In genomic region chr18:63320690-63321265, GRCh38 we compare ENCODE assay signal across 8 cellular contexts. TPM values are rescaled to one million over a fixed set of nuclear protein-coding genes. Genes with fewer than 3 reads are reported as not detected.
A peak's percentile ranks its signal among the peaks of the same experiment; 100 is the strongest.
DNase-seq lines count a peak whose midpoint lies in the region; ATAC-seq, FAIRE-seq and TF ChIP-seq lines count a peak whose summit lies in the region.

No MANE protein-coding gene starts in this region.

- intact Hi-C loops in GM12878 (cut with micrococcal nuclease; ENCODE audit: unreplicated experiment), result loop anchor here (5.0 to 10.0 kb wide), 3 partner anchors 102 to 606 kb away; partner anchors contain the start of genes PHLPP1 and VPS4B

- in situ Hi-C loops in GM12878 (cut with MboI), result loop anchor here (5.0 kb wide), 1 partner anchor 303 kb away; no protein-coding TSS in a partner anchor

- H3K27me3 ChIP-seq in GM12878 (replicated peaks in 1 of 2; ENCODE audit: control insufficient read depth in 2 of 2, insufficient read depth in 2 of 2, low read length in 1 of 2), result no peaks in the 10 kb centered on the region

- peak overlapping the region; percentile 54 for H3K4me3 ChIP-seq in GM12878

- peaks cover 51% of the 10 kb centered on the region for H3K79me2 ChIP-seq in GM12878 (ENCODE audit: control insufficient read depth, insufficient read depth, low read length)

- peak; percentile 76 for TF ChIP-seq POLR2A in GM12878 (IDR thresholded peaks at IDR 0.05; ENCODE audit: low read depth, low read length)

- CTCF ChIA-PET in GM12878 (lab: Yijun Ruan, JAX), result interaction anchor here (0.9 to 7.3 kb wide), 7 partner anchors 118 to 304 kb away, joined by 3 to 123 read pairs (median 70); no protein-coding TSS in a partner anchor

- H2AFZ ChIP-seq in GM12878 (ENCODE audit: control insufficient read depth, low read depth, low read length), result peak overlapping the region; percentile 15; the same call in 1 of the 2 replicates

- H3K4me1 ChIP-seq in GM12878 (ENCODE audit: control insufficient read depth, insufficient read depth, low read length), result peaks cover 20% of the 10 kb centered on the region

- peak; percentile 12; the same call in 1 of the 2 replicates for TF ChIP-seq RAD21 in GM12878 (IDR thresholded peaks at IDR 0.05; ENCODE audit: insufficient read depth, low read depth, low read length)

- H3K9ac ChIP-seq in GM12878 (ENCODE audit: control insufficient read depth, insufficient read depth, low read length), result peak overlapping the region; percentile 70

- TF ChIP-seq EP300 in GM12878 (IDR thresholded peaks at IDR 0.05; ENCODE audit: borderline replicate concordance in 1 of 2, control insufficient read depth in 1 of 2, low read depth in 2 of 2, low read length in 2 of 2), result no peak

- H4K20me1 ChIP-seq in GM12878 (ENCODE audit: control insufficient read depth, insufficient read depth), result no peaks in the 10 kb centered on the region

- BruUV-seq in GM12878 (replicated peaks; lab: Mats Ljungman, UMichigan), result TSS peak; percentile 18

- POLR2A ChIA-PET in GM12878 (lab: Charles Lee), result interaction anchor here (0.8 kb wide), 1 partner anchor 158 kb away, joined by 5 read pairs; no protein-coding TSS in a partner anchor

- 5% methylated on average over 33 of the region's 33 CpGs for WGBS in GM12878 (ENCODE audit: insufficient coverage, insufficient replicate concordance, low lambda C conversion rate, missing lambda C conversion rate)

- no peak for FAIRE-seq in GM12878 (lab: Jason Lieb, UNC)

- peak; percentile 27 for ATAC-seq in GM12878

- RAD21 ChIA-PET in GM12878 (lab: Charles Lee; ENCODE audit: unreplicated experiment), result interaction anchor here (1.0 to 4.7 kb wide), 4 partner anchors 9 to 304 kb away, joined by 3 to 58 read pairs (median 17); no protein-coding TSS in a partner anchor

- SMC1A ChIA-PET in GM12878 (lab: Charles Lee; ENCODE audit: uncharacterized antibody, unreplicated experiment), result interaction anchor here (1.0 to 7.2 kb wide), 6 partner anchors 166 to 303 kb away, joined by 3 to 92 read pairs (median 8); no protein-coding TSS in a partner anchor

- no peaks in the 10 kb centered on the region for H3K36me3 ChIP-seq in GM12878 (ENCODE audit: control insufficient read depth in 2 of 2, insufficient read depth in 2 of 2, low read length in 1 of 2)

- H3K4me2 ChIP-seq in GM12878 (ENCODE audit: control insufficient read depth, insufficient read depth), result peak overlapping the region; percentile 51

- H3K27ac ChIP-seq in GM12878 (ENCODE audit: control insufficient read depth, insufficient read depth), result peak overlapping the region; percentile 75

- DNase-seq in NCI-H2081 (lab: John Stamatoyannopoulos, UW), result peak; percentile 52 to 66
- no peak for DNase-seq in NCI-H2081 treated with DMSO at 0.1 percent for 48 hours (lab: John Stamatoyannopoulos, UW)
- DNase-seq in HT1080 (ENCODE audit: low read depth), result peak; percentile 27
- DNase-seq in SK-N-DZ (ENCODE audit: low spot score), result peak; percentile 34
- DNase-seq in GM12878 (ENCODE audit: low read depth, low spot score), result no peak
- DNase-seq in iPS-NIHi11 (ENCODE audit: low spot score), result peak; percentile 31
- DNase-seq in stimulated activated CD4-positive, alpha-beta T cell treated with anti-CD3 and anti-CD28 coated beads, Interleukin-15, amount 100 ng/mL, for 24 hours, result peak; percentile 67
- no peak for DNase-seq in globus pallidus (ENCODE audit: low spot score)

- no peaks in the 10 kb centered on the region for H3K9me3 ChIP-seq in GM12878 (replicated peaks; ENCODE audit: control insufficient read depth, insufficient read depth, low read length)

- TF ChIP-seq CTCF in GM12878 (IDR thresholded peaks at IDR 0.05 in 2 of 3, conservative IDR thresholded peaks at IDR 0.05 in 1 of 3; ENCODE audit: control insufficient read depth in 2 of 3, extremely low read depth in 1 of 3, insufficient read depth in 1 of 3, low read depth in 3 of 3, low read length in 3 of 3), result peak in 1 of 3 experiments; percentile 16; a peak in 1 of 6 replicates

TF ChIP-seq in GM12878, 131 proteins besides CTCF, POLR2A, EP300 and RAD21 (continues in another document):
- TF ChIP-seq CHD4 (IDR thresholded peaks at IDR 0.05) (no peak), CBX3 (IDR thresholded peaks at IDR 0.05; ENCODE audit: borderline replicate concordance, low read depth) (no peak), MYC (IDR thresholded peaks at IDR 0.05; ENCODE audit: insufficient read depth, insufficient read length, insufficient replicate concordance, low read length, severe bottlenecking) (no peak), STAT3 (IDR thresholded peaks at IDR 0.05; ENCODE audit: low read depth, low read length) (no peak), DPF2 (IDR thresholded peaks at IDR 0.05) (no peak; the same call in 1 of the 2 replicates), ZNF207 (IDR thresholded peaks at IDR 0.05; ENCODE audit: borderline replicate concordance) (peak; percentile 28; the same call in 1 of the 2 replicates), MYB (IDR thresholded peaks at IDR 0.05; ENCODE audit: borderline replicate concordance, low read depth, low read length) (no peak), SIN3A (IDR thresholded peaks at IDR 0.05; ENCODE audit: low read depth, low read length) (no peak), IRF4 (IDR thresholded peaks at IDR 0.05; ENCODE audit: low read depth, low read length) (no peak), E2F8 (IDR thresholded peaks at IDR 0.05; ENCODE audit: low read depth, partially characterized antibody) (no peak)

RNA-seq across cellular contexts. Expression of gene BCL2, which starts 1.2 kb away (rescaled TPM):
- total RNA-seq in HT1080 (2014; rRNA removed; shearing (Covaris generic)), result 6.3 and 6.7 TPM in 2 replicates
- 2.5 and 3.5 TPM in 2 replicates for polyA plus RNA-seq in HT1080 (2015; cell fraction: cytosol; rRNA removed)
- polyA plus RNA-seq in HT1080 (2015; cell fraction: nucleus; rRNA removed), result 2.2 and 2.4 TPM in 2 replicates
- 16.1 and 17.4 TPM in 2 replicates for polyA plus RNA-seq in SK-N-DZ (2014; cell fraction: cytosol; rRNA removed)
- 6.6 and 7.0 TPM in 2 replicates for polyA plus RNA-seq in SK-N-DZ (2014; cell fraction: nucleus; rRNA removed)
- 943 and 960 TPM in 2 replicates for total RNA-seq in GM12878 (2013; cell fraction: nucleolus; rRNA removed)
- total RNA-seq in GM12878 (2014; rRNA removed) (26.7 and 32.2 TPM in 2 replicates), GM12878 (2014; rRNA removed; fragmentation: Illumina TruSeq; extraction: Trizol) (30.4 and 37.7 TPM in 2 replicates), GM12878 (2021) (34.8 and 36.5 TPM in 2 replicates)
- 20.2 TPM for polyA plus RNA-seq in GM12878 (2011; ENCODE audit: low read depth)
- polyA plus RNA-seq in GM12878 (2011; rRNA removed) (47.8 and 59.1 TPM in 2 replicates), GM12878 (2014; fragmentation: Illumina TruSeq; extraction: Trizol) (22.8 and 34.6 TPM in 2 replicates), GM12878 (2014; fragmentation: Nextera tagmentation; extraction: Ambion mirVana) (1 to 10 TPM; 4.1 to 4.5 TPM), GM12878 (2014; rRNA removed) (15.4 and 15.8 TPM in 2 replicates), GM12878 (2016; fragmentation: Nextera tagmentation; extraction: Ambion mirVana) (1 to 10 TPM; 7.9 TPM)
- polyA plus RNA-seq in GM12878 (2011; cell fraction: cytosol; rRNA removed), result 25.0 and 31.9 TPM in 2 replicates
- 48.5 and 61.1 TPM in 2 replicates for polyA plus RNA-seq in GM12878 (2011; cell fraction: nucleus; rRNA removed)
- polyA plus RNA-seq in GM12878 (2012), result 38.0 and 52.8 TPM in 2 replicates
- polyA minus RNA-seq in GM12878 (2011; rRNA and poly(A)+ RNA removed), result 82.7 and 109 TPM in 2 replicates
- polyA minus RNA-seq in GM12878 (2011; cell fraction: cytosol; rRNA and poly(A)+ RNA removed), result 27.8 and 31.4 TPM in 2 replicates
- 230 and 275 TPM in 2 replicates for polyA minus RNA-seq in GM12878 (2011; cell fraction: nucleus; rRNA and poly(A)+ RNA removed)

RNA-seq across cellular contexts. Expression of gene KDSR, which starts 46.2 kb away (rescaled TPM):
- 54.7 and 80.6 TPM in 2 replicates for total RNA-seq in HT1080 (2014; rRNA removed; shearing (Covaris generic))
- 88.2 and 105 TPM in 2 replicates for polyA plus RNA-seq in HT1080 (2015; cell fraction: cytosol; rRNA removed)
- polyA plus RNA-seq in HT1080 (2015; cell fraction: nucleus; rRNA removed), result 60.3 and 62.6 TPM in 2 replicates
- 11.3 and 21.7 TPM in 2 replicates for polyA plus RNA-seq in SK-N-DZ (2014; cell fraction: cytosol; rRNA removed)
- 7.9 and 13.6 TPM in 2 replicates for polyA plus RNA-seq in SK-N-DZ (2014; cell fraction: nucleus; rRNA removed)
- total RNA-seq in GM12878 (2013; cell fraction: nucleolus; rRNA removed), result 26.3 and 31.1 TPM in 2 replicates
- 9.7 and 9.9 TPM in 2 replicates for total RNA-seq in GM12878 (2014; rRNA removed)
- 11.2 and 12.3 TPM in 2 replicates for total RNA-seq in GM12878 (2014; rRNA removed; fragmentation: Illumina TruSeq; extraction: Trizol)
- total RNA-seq in GM12878 (2021), result 24.6 and 24.9 TPM in 2 replicates
- 9.6 TPM for polyA plus RNA-seq in GM12878 (2011; ENCODE audit: low read depth)
- 17.3 and 18.3 TPM in 2 replicates for polyA plus RNA-seq in GM12878 (2011; rRNA removed)
- polyA plus RNA-seq in GM12878 (2011; cell fraction: cytosol; rRNA removed), result 8.9 and 10.3 TPM in 2 replicates
- 9.1 and 11.3 TPM in 2 replicates for polyA plus RNA-seq in GM12878 (2011; cell fraction: nucleus; rRNA removed)
- polyA plus RNA-seq in GM12878 (2012), result 13.8 and 18.8 TPM in 2 replicates
- polyA plus RNA-seq in GM12878 (2014; fragmentation: Illumina TruSeq; extraction: Trizol), result 15.4 and 15.6 TPM in 2 replicates
- polyA plus RNA-seq in GM12878 (2014; fragmentation: Nextera tagmentation; extraction: Ambion mirVana), result 1 to 10 TPM; 5.2 to 7.8 TPM
- 13.3 and 14.0 TPM in 2 replicates for polyA plus RNA-seq in GM12878 (2014; rRNA removed)
- 10 to 100 TPM; 24.2 to 25.9 TPM for polyA plus RNA-seq in GM12878 (2016; fragmentation: Nextera tagmentation; extraction: Ambion mirVana)
- 12.2 and 15.2 TPM in 2 replicates for polyA minus RNA-seq in GM12878 (2011; rRNA and poly(A)+ RNA removed)
- 7.6 and 15.5 TPM in 2 replicates for polyA minus RNA-seq in GM12878 (2011; cell fraction: cytosol; rRNA and poly(A)+ RNA removed)
- 9.2 and 17.3 TPM in 2 replicates for polyA minus RNA-seq in GM12878 (2011; cell fraction: nucleus; rRNA and poly(A)+ RNA removed)

Comparison
In these comparisons a context has a peak if more than half of its experiments do, and no peak if none do; other contexts are left out.
1. DNase-seq: peak in NCI-H2081 (2 of 2), HT1080 (single experiment), SK-N-DZ (single experiment), iPS-NIHi11 (single experiment) and stimulated activated CD4-positive, alpha-beta T cell treated with anti-CD3 and anti-CD28 coated beads, Interleukin-15, amount 100 ng/mL, for 24 hours (single experiment); none in NCI-H2081 treated with DMSO at 0.1 percent for 48 hours (single experiment), GM12878 (single experiment) and globus pallidus (single experiment).